ENCODE assay signal across 8 cellular contexts in genomic region chrX:10119399-10119990, GRCh38. TPM values are rescaled to one million over a fixed set of nuclear protein-coding genes. Genes with fewer than 3 reads are reported as not detected.
DNase-seq lines count a peak whose midpoint lies in the region; ATAC-seq and TF ChIP-seq lines count a peak whose summit lies in the region.

No MANE protein-coding gene starts in this region.

- no peak overlapping the region for H3K27ac Mint-ChIP-seq in activated naive CD4-positive, alpha-beta T cell treated with anti-CD3 and anti-CD28 coated beads, Interleukin-2, amount 50 U/mL, for 72 hours
- peak overlapping the region; percentile 42 for H3K27ac Mint-ChIP-seq in progenitor cell of endocrine pancreas

- no peaks in the 10 kb centered on the region for H3K9me3 ChIP-seq in aorta (ENCODE audit: control insufficient read depth, low read length)

- no peaks in the 10 kb centered on the region for H3K4me1 Mint-ChIP-seq in progenitor cell of endocrine pancreas (ENCODE audit: low read depth)

- 14 to 15% methylated on average over 16 of the region's 16 CpGs for WGBS in aorta, 2 donors

- ATAC-seq in GM21825 (IDR thresholded peaks at IDR 0.05; ENCODE audit: unreplicated experiment) (peak; percentile 64), aorta (ENCODE audit: low FRiP score) (peak; percentile 93)
- ATAC-seq in activated naive CD4-positive, alpha-beta T cell treated with anti-CD3 and anti-CD28 coated beads, Interleukin-2, amount 50 U/mL, for 72 hours, result peak; percentile 67 to 75

- no peaks in the 10 kb centered on the region for H3K27me3 Mint-ChIP-seq in progenitor cell of endocrine pancreas

- peak; percentile 100 for TF ChIP-seq CTCF in progenitor cell of endocrine pancreas (IDR thresholded peaks at IDR 0.05; ENCODE audit: unreplicated experiment)

- H3K36me3 ChIP-seq in aorta (ENCODE audit: control insufficient read depth in 1 of 2, insufficient read depth in 2 of 2, low read length in 1 of 2), result peaks cover 0 to 1% of the 10 kb centered on the region in 2 donors

- no peaks in the 10 kb centered on the region for H3K27me3 ChIP-seq in aorta (ENCODE audit: control insufficient read depth in 1 of 2, insufficient read depth in 2 of 2, low read length in 1 of 2)

- intact Hi-C loops in head of caudate nucleus (cut with DNase I), result loop anchor here (2.0 to 5.0 kb wide), 2 partner anchors 123 to 232 kb away; no protein-coding TSS in a partner anchor
- intact Hi-C loops in aorta (cut with DNase I), result loop anchor here (1.0 to 5.0 kb wide), 5 partner anchors 107 to 1372 kb away; no protein-coding TSS in a partner anchor

- no peaks in the 10 kb centered on the region for H3K36me3 Mint-ChIP-seq in activated naive CD4-positive, alpha-beta T cell treated with anti-CD3 and anti-CD28 coated beads, Interleukin-2, amount 50 U/mL, for 72 hours
- peaks cover 45% of the 10 kb centered on the region for H3K36me3 Mint-ChIP-seq in progenitor cell of endocrine pancreas (ENCODE audit: insufficient read depth)

- no peak overlapping the region for H3K4me3 Mint-ChIP-seq in progenitor cell of endocrine pancreas (ENCODE audit: low read depth)

- DNase-seq in DMS 273 (lab: John Stamatoyannopoulos, UW; ENCODE audit: unreplicated experiment) (peak; percentile 94), MV-4-11 (lab: John Stamatoyannopoulos, UW) (peak; percentile 64), SKM-1 (lab: John Stamatoyannopoulos, UW; ENCODE audit: unreplicated experiment) (peak; percentile 12), head of caudate nucleus (peak; percentile 12 to 88 (median 70)), progenitor cell of endocrine pancreas (ENCODE audit: low spot score, unreplicated experiment) (peak; percentile 60), aorta (peak in 1 of 2 donors; percentile 66)
- peak; percentile 63 to 72 for DNase-seq in activated naive CD4-positive, alpha-beta T cell treated with anti-CD3 and anti-CD28 coated beads, Interleukin-2, amount 50 U/mL, for 72 hours (ENCODE audit: low spot score in 2 of 2)

- H3K4me3 ChIP-seq in aorta (ENCODE audit: low read length in 2 of 2), result no peak overlapping the region

- H3K27ac ChIP-seq in aorta (ENCODE audit: low read depth in 1 of 2, low read length in 2 of 2), result no peak overlapping the region

- H3K4me1 ChIP-seq in aorta (ENCODE audit: control insufficient read depth in 1 of 2, insufficient read depth in 2 of 2, low read length in 2 of 2), result no peaks in the 10 kb centered on the region

- H3K9me3 Mint-ChIP-seq in activated naive CD4-positive, alpha-beta T cell treated with anti-CD3 and anti-CD28 coated beads, Interleukin-2, amount 50 U/mL, for 72 hours, result no peaks in the 10 kb centered on the region
- H3K9me3 Mint-ChIP-seq in progenitor cell of endocrine pancreas (ENCODE audit: low read depth), result peaks cover 43% of the 10 kb centered on the region

RNA-seq across cellular contexts. Expression of gene CLCN4, which starts 37.3 kb away (rescaled TPM):
- total RNA-seq in activated naive CD4-positive, alpha-beta T cell treated with anti-CD3 and anti-CD28 coated beads, Interleukin-2, amount 50 U/mL, for 72 hours, result not detected
- 14.1 and 15.2 TPM in 2 replicates for total RNA-seq in progenitor cell of endocrine pancreas
- total RNA-seq in aorta, result 1 to 10 TPM; 3.8 to 8.6 TPM
- polyA plus RNA-seq in aorta, result under 1 TPM; 0.67 to 0.88 TPM
